ENCODE assay signal across 9 cellular contexts in genomic region chr1:16026723-16027484, GRCh38. TPM values are rescaled to one million over a fixed set of nuclear protein-coding genes. Genes with fewer than 3 reads are reported as not detected.
DNase-seq lines count a peak whose midpoint lies in the region; ATAC-seq and TF ChIP-seq lines count a peak whose summit lies in the region.
"Had no signal": no experiment of that assay in that cellular context is flagged by ENCODE, and none has a peak within 500 bp of the region (broad histone marks: within the 10 kb centered on the region; RNA-seq: fewer than 3 reads in every experiment).

No MANE protein-coding gene starts in this region.

- intact Hi-C loops in CD4-positive, alpha-beta memory T cell (cut with micrococcal nuclease): no loop called here

- no peak overlapping the region for H2AFZ ChIP-seq in parathyroid adenoma

- H3K27ac ChIP-seq in CD4-positive, alpha-beta memory T cell (ENCODE audit: low read depth, low read length): no peak overlapping the region
- H3K27ac ChIP-seq in parathyroid adenoma: no peak overlapping the region

- H3K9me3 Mint-ChIP-seq in CD4-positive, alpha-beta memory T cell: no peaks in the 10 kb centered on the region

- POLR2A ChIA-PET in CD4-positive, alpha-beta memory T cell (lab: Charles Lee; ENCODE audit: partially characterized antibody): no interaction called here

- CTCF ChIA-PET in CD4-positive, alpha-beta memory T cell (lab: Charles Lee; ENCODE audit: partially characterized antibody): no interaction called here

- H3K27me3 ChIP-seq in CD4-positive, alpha-beta memory T cell (ENCODE audit: insufficient read depth, low read length): no peaks in the 10 kb centered on the region
- H3K27me3 ChIP-seq in NT2/D1 (ENCODE audit: insufficient read depth, insufficient read length) (no peaks in the 10 kb centered on the region), parathyroid adenoma (ENCODE audit: control insufficient read depth, insufficient read depth, low read length) (no peaks in the 10 kb centered on the region)

- H3K4me3 Mint-ChIP-seq in CD4-positive, alpha-beta memory T cell: peak overlapping the region in 1 of 8 donors; percentile 69

- peaks cover 14 to 16% of the 10 kb centered on the region in 2 donors for H3K27me3 Mint-ChIP-seq in CD4-positive, alpha-beta memory T cell

- no peak for TF ChIP-seq CTCF in parathyroid adenoma (IDR thresholded peaks at IDR 0.05)

- peaks cover 7% of the 10 kb centered on the region for H3K4me1 ChIP-seq in CD4-positive, alpha-beta memory T cell (ENCODE audit: insufficient read depth, low read length)
- H3K4me1 ChIP-seq in NT2/D1 (ENCODE audit: insufficient read depth, insufficient read length): no peaks in the 10 kb centered on the region
- H3K4me1 ChIP-seq in parathyroid adenoma: peaks cover 18% of the 10 kb centered on the region

- ATAC-seq in GM19328 (IDR thresholded peaks at IDR 0.05; ENCODE audit: unreplicated experiment): no peak
- ATAC-seq in HG03520 (IDR thresholded peaks at IDR 0.05; ENCODE audit: unreplicated experiment): no peak

- H3K79me2 ChIP-seq in parathyroid adenoma: no peaks in the 10 kb centered on the region

- peak overlapping the region; percentile 47 for H3K4me2 ChIP-seq in parathyroid adenoma (ENCODE audit: low read length)

- no peak overlapping the region for H3K4me3 ChIP-seq in CD4-positive, alpha-beta memory T cell (ENCODE audit: low read length in 2 of 2)
- H3K4me3 ChIP-seq in NT2/D1 (ENCODE audit: insufficient read length, low read depth) (no peak overlapping the region), parathyroid adenoma (ENCODE audit: low read depth, low read length) (no peak overlapping the region)

- DNase-seq in CD4-positive, alpha-beta memory T cell: peak in 3 of 5 donors; percentile 8 to 52 (median 11)
- peak; percentile 70 for DNase-seq in NT2/D1 (ENCODE audit: low read depth, low spot score)
- DNase-seq in ecto neural progenitor cell (ENCODE audit: low spot score): peak; percentile 94
- DNase-seq in KG1 (lab: John Stamatoyannopoulos, UW): no peak
- no peak for DNase-seq in midbrain (lab: John Stamatoyannopoulos, UW)
- DNase-seq: SHP77 had no signal

- no peaks in the 10 kb centered on the region for H3K36me3 ChIP-seq in CD4-positive, alpha-beta memory T cell (ENCODE audit: insufficient read depth, low read length)
- H3K36me3 ChIP-seq in NT2/D1 (ENCODE audit: insufficient read depth, insufficient read length, low read length) (no peaks in the 10 kb centered on the region), parathyroid adenoma (ENCODE audit: control insufficient read depth, insufficient read depth, low read length) (no peaks in the 10 kb centered on the region)

- H3K4me1 Mint-ChIP-seq in CD4-positive, alpha-beta memory T cell: peaks cover 0 to 4% (median 2%) of the 10 kb centered on the region in 4 donors

- H3K36me3 Mint-ChIP-seq in CD4-positive, alpha-beta memory T cell: no peaks in the 10 kb centered on the region

- no peak overlapping the region for H3K27ac Mint-ChIP-seq in CD4-positive, alpha-beta memory T cell

- no peaks in the 10 kb centered on the region for H3K9me3 ChIP-seq in CD4-positive, alpha-beta memory T cell (ENCODE audit: control insufficient read depth in 1 of 2, low read length in 2 of 2)
- H3K9me3 ChIP-seq in NT2/D1 (ENCODE audit: insufficient read depth, low read length): no peaks in the 10 kb centered on the region
- no peaks in the 10 kb centered on the region for H3K9me3 ChIP-seq in parathyroid adenoma (ENCODE audit: control insufficient read depth, low read length)

- H3K9ac ChIP-seq in NT2/D1 (ENCODE audit: insufficient read length, low read depth) (peak overlapping the region; percentile 61), parathyroid adenoma (no peak overlapping the region)

RNA-seq across cellular contexts. Expression of gene CLCNKA, which starts 5.1 kb away (rescaled TPM):
- not detected for total RNA-seq in CD4-positive, alpha-beta memory T cell
- not detected for polyA plus RNA-seq in CD4-positive, alpha-beta memory T cell

RNA-seq across cellular contexts. Expression of gene HSPB7, which starts 9.1 kb away (rescaled TPM):
- not detected for total RNA-seq in CD4-positive, alpha-beta memory T cell
- not detected for polyA plus RNA-seq in CD4-positive, alpha-beta memory T cell

RNA-seq across cellular contexts. Expression of gene CLCNKB, which starts 16.7 kb away (rescaled TPM):
- not detected for total RNA-seq in CD4-positive, alpha-beta memory T cell
- polyA plus RNA-seq in CD4-positive, alpha-beta memory T cell: not detected

RNA-seq across cellular contexts. Expression of gene SRARP, which starts 22.9 kb away (rescaled TPM):
- total RNA-seq in CD4-positive, alpha-beta memory T cell: not detected
- not detected for polyA plus RNA-seq in CD4-positive, alpha-beta memory T cell

RNA-seq across cellular contexts. Expression of gene FAM131C, which starts 46.5 kb away (rescaled TPM):
- not detected for total RNA-seq in CD4-positive, alpha-beta memory T cell
- under 1 TPM in 1 of 2 donors, not detected in 1; 0.11 TPM for polyA plus RNA-seq in CD4-positive, alpha-beta memory T cell

Comparison
In these comparisons a context has a peak if more than half of its experiments do, and no peak if none do; other contexts are left out.
1. DNase-seq: peak in CD4-positive, alpha-beta memory T cell (3 of 5), NT2/D1 (single experiment) and ecto neural progenitor cell (single experiment); none in KG1 (single experiment) and midbrain (single experiment).